ENCODE assay signal across 16 cellular contexts in genomic region chr20:3073251-3073643, GRCh38. TPM values are rescaled to one million over a fixed set of nuclear protein-coding genes. Genes with fewer than 3 reads are reported as not detected.
"Had no signal": no experiment of that assay in that cellular context is flagged by ENCODE, and none has a peak within 500 bp of the region (broad histone marks: within the 10 kb centered on the region; RNA-seq: fewer than 3 reads in every experiment).

No MANE protein-coding gene starts in this region.

RNA-seq across cellular contexts. Expression of gene OXT, which starts 1.8 kb away (rescaled TPM):
- total RNA-seq: ascending aorta, cardiac muscle cell, cerebellum, left ventricle myocardium inferior, lung, mononuclear cell, sciatic nerve, stomach, thyroid gland, vagina had no signal
- polyA plus RNA-seq: cardiac muscle cell, lung, neural cell had no signal

RNA-seq across cellular contexts. Expression of gene AVP, which starts 11.3 kb away (rescaled TPM):
- total RNA-seq: activated naive CD8-positive, alpha-beta T cell treated with anti-CD3 and anti-CD28 coated beads, Interleukin-2, amount 10 ng/mL, durations not matched to agents 7 days and 5 days; ascending aorta; cardiac muscle cell; cerebellum; gastrocnemius medialis; lung; mononuclear cell; ovary; sciatic nerve; stomach; thyroid gland; upper lobe of left lung; vagina had no signal
- polyA plus RNA-seq: cardiac muscle cell, lung, neural cell, ovary, stomach had no signal

RNA-seq across cellular contexts. Expression of gene GNRH2, which starts 29.8 kb away (rescaled TPM):
- total RNA-seq: ascending aorta, cerebellum, gastrocnemius medialis, left ventricle myocardium inferior, prostate gland, sciatic nerve, vagina had no signal
- polyA plus RNA-seq: cardiac muscle cell had no signal
